Comparison of ENCODE assay signal across 27 cellular contexts in genomic region chr1:214349008-214349407, GRCh38.
"Had no signal": no experiment of that assay in that cellular context is flagged by ENCODE, and none has a peak within 500 bp of the region (broad histone marks: within the 10 kb centered on the region; RNA-seq: fewer than 3 reads in every experiment).

No MANE protein-coding gene starts in this region.

- H3K27ac Mint-ChIP-seq: activated naive CD4-positive, alpha-beta T cell treated with anti-CD3 and anti-CD28 coated beads, Interleukin-2, amount 10 ng/mL, durations not matched to agents 7 days and 5 days; activated naive CD8-positive, alpha-beta T cell treated with anti-CD3 and anti-CD28 coated beads, Interleukin-2, amount 10 ng/mL, durations not matched to agents 7 days and 5 days; memory B cell; nephron had no signal

- H3K4me3 Mint-ChIP-seq: activated naive CD4-positive, alpha-beta T cell treated with anti-CD3 and anti-CD28 coated beads, Interleukin-2, amount 10 ng/mL, durations not matched to agents 7 days and 5 days; activated naive CD8-positive, alpha-beta T cell treated with anti-CD3 and anti-CD28 coated beads, Interleukin-2, amount 10 ng/mL, durations not matched to agents 7 days and 5 days; memory B cell; nephron had no signal

- H3K27me3 Mint-ChIP-seq: activated naive CD8-positive, alpha-beta T cell treated with anti-CD3 and anti-CD28 coated beads, Interleukin-2, amount 10 ng/mL, durations not matched to agents 7 days and 5 days; memory B cell had no signal

- H3K4me3 ChIP-seq: ascending aorta, coronary artery, dorsolateral prefrontal cortex, mucosa of descending colon, pancreas, psoas muscle, right atrium auricular region, transverse colon had no signal

- DNase-seq: activated CD4-positive, alpha-beta T cell treated with anti-CD3 and anti-CD28 coated beads for 4 hours; activated CD4-positive, alpha-beta T cell treated with anti-CD3 and anti-CD28 coated beads, Interleukin-2, amount 50 U/mL, for 4 hours; activated gamma-delta T cell; activated naive CD4-positive, alpha-beta T cell treated with anti-CD3 and anti-CD28 coated beads, Interleukin-2, amount 10 ng/mL, durations not matched to agents 7 days and 5 days; activated naive CD8-positive, alpha-beta T cell treated with anti-CD3 and anti-CD28 coated beads, Interleukin-2, amount 10 ng/mL, durations not matched to agents 7 days and 5 days; activated T-cell treated with anti-CD3 and anti-CD28 coated beads for 4 hours; brain microvascular endothelial cell; dorsolateral prefrontal cortex; effector memory CD4-positive, alpha-beta T cell; left cardiac atrium; mucosa of descending colon; nucleus accumbens; pancreas; psoas muscle; stimulated activated CD4-positive, alpha-beta T cell treated with anti-CD3 and anti-CD28 coated beads, Interleukin-15, amount 100 ng/mL, for 24 hours; stimulated activated CD4-positive, alpha-beta T cell treated with anti-CD3 and anti-CD28 coated beads, Interleukin-2, amount 100 ng/mL, for 24 hours; stimulated activated naive CD4-positive, alpha-beta T cell; T-helper 1 cell; transverse colon had no signal

- H3K27me3 ChIP-seq: ascending aorta, brain microvascular endothelial cell, dorsolateral prefrontal cortex, pancreas, right atrium auricular region, transverse colon had no signal

- H3K27ac ChIP-seq: ascending aorta, brain microvascular endothelial cell, coronary artery, dorsolateral prefrontal cortex, pancreas, psoas muscle, right atrium auricular region, transverse colon had no signal

- H3K4me1 Mint-ChIP-seq: activated naive CD4-positive, alpha-beta T cell treated with anti-CD3 and anti-CD28 coated beads, Interleukin-2, amount 10 ng/mL, durations not matched to agents 7 days and 5 days; activated naive CD8-positive, alpha-beta T cell treated with anti-CD3 and anti-CD28 coated beads, Interleukin-2, amount 10 ng/mL, durations not matched to agents 7 days and 5 days; memory B cell had no signal

- ATAC-seq: left cardiac atrium, mucosa of descending colon, pancreas, psoas muscle had no signal

- H3K4me1 ChIP-seq: ascending aorta, pancreas, right atrium auricular region, transverse colon had no signal

- H3K36me3 ChIP-seq: right atrium auricular region, transverse colon had no signal

- H3K9me3 ChIP-seq: ascending aorta, mucosa of descending colon, pancreas, transverse colon had no signal

- FAIRE-seq: frontal cortex, keratinocyte, pancreas, urothelium cell line had no signal
